In genomic region chr19:17226002-17226933, GRCh38 we compare ENCODE assay signal across 1 cellular context.
TF ChIP-seq lines count a peak whose summit lies in the region.

OCEL1 (plus strand) TSS chr19:17226226; CDS start chr19:17226248, 22 bp downstream.

TF ChIP-seq in K562, 482 proteins besides CTCF, POLR2A, EP300 and RAD21 (continued from another document and continues in another):
- TF ChIP-seq SRF (CRISPR knock-in tag; IDR thresholded peaks at IDR 0.05) (peak in 1 of 2 experiments; percentile 88; a peak in 1 of 4 replicates), ZNF830 (CRISPR knock-in tag; IDR thresholded peaks at IDR 0.05) (no peak), RREB1 (CRISPR knock-in tag; IDR thresholded peaks at IDR 0.05) (no peak), SETDB1 (IDR thresholded peaks at IDR 0.05; ENCODE audit: low read length) (no peak), E2F8 (IDR thresholded peaks at IDR 0.05; ENCODE audit: low read depth, partially characterized antibody) (no peak), NEUROD1 (IDR thresholded peaks at IDR 0.05; ENCODE audit: borderline replicate concordance, low read depth, low read length, partially characterized antibody) (no peak), XRCC4 (IDR thresholded peaks at IDR 0.05; ENCODE audit: extremely low read depth, insufficient read depth, insufficient read length) (no peak), THRAP3 (IDR thresholded peaks at IDR 0.05; ENCODE audit: borderline replicate concordance) (no peak), PHB2 (IDR thresholded peaks at IDR 0.05; ENCODE audit: low read depth) (no peak), DMBX1 (CRISPR knock-in tag; IDR thresholded peaks at IDR 0.05; ENCODE audit: borderline replicate concordance) (no peak), ZNF134 (CRISPR knock-in tag; conservative IDR thresholded peaks at IDR 0.05) (no peak), ATF1 (CRISPR knock-in tag; IDR thresholded peaks at IDR 0.05) (no peak), ATF1 (tag; IDR thresholded peaks at IDR 0.05) (peak; percentile 94), KLF10 (CRISPR knock-in tag; IDR thresholded peaks at IDR 0.05) (no peak), TCF7L2 (IDR thresholded peaks at IDR 0.05; ENCODE audit: low read depth, low read length) (no peak), SLC30A9 (CRISPR knock-in tag; IDR thresholded peaks at IDR 0.05) (no peak), ZBTB33 (CRISPR knock-in tag; IDR thresholded peaks at IDR 0.05) (peak; percentile 13; the same call in 1 of the 2 replicates), BHLHE40 (IDR thresholded peaks at IDR 0.05; ENCODE audit: low read length) (no peak; the same call in 1 of the 2 replicates), NCOR1 (IDR thresholded peaks at IDR 0.05) (peak; percentile 48; the same call in 1 of the 2 replicates), POU5F1 (IDR thresholded peaks at IDR 0.05; ENCODE audit: borderline replicate concordance, low read depth, low read length, partially characterized antibody) (no peak), U2AF1 (optimal IDR thresholded peaks at IDR 0.05; ENCODE audit: low read depth, low read length) (peak; percentile 29), SMARCA5 (IDR thresholded peaks at IDR 0.05) (no peak), GATAD2B (IDR thresholded peaks at IDR 0.05; ENCODE audit: borderline replicate concordance) (peak; percentile 93; the same call in 1 of the 2 replicates), TOE1 (IDR thresholded peaks at IDR 0.05; ENCODE audit: borderline replicate concordance) (peak; percentile 92), TOE1 (CRISPR knock-in tag; IDR thresholded peaks at IDR 0.05; ENCODE audit: borderline replicate concordance, low read depth) (no peak), ZNF707 (CRISPR knock-in tag; conservative IDR thresholded peaks at IDR 0.05) (no peak)
- TF ChIP-seq, protein P1, sequence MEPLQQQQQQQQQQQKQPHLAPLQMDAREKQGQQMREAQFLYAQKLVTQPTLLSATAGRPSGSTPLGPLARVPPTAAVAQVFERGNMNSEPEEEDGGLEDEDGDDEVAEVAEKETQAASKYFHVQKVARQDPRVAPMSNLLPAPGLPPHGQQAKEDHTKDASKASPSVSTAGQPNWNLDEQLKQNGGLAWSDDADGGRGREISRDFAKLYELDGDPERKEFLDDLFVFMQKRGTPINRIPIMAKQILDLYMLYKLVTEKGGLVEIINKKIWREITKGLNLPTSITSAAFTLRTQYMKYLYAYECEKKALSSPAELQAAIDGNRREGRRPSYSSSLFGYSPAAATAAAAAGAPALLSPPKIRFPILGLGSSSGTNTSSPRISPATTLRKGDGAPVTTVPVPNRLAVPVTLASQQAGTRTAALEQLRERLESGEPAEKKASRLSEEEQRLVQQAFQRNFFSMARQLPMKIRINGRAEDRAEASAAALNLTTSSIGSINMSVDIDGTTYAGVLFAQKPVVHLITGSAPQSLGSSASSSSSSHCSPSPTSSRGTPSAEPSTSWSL (CRISPR knock-in tag; IDR thresholded peaks at IDR 0.05; ENCODE audit: borderline replicate concordance), result no peak
- TF ChIP-seq, protein P2, sequence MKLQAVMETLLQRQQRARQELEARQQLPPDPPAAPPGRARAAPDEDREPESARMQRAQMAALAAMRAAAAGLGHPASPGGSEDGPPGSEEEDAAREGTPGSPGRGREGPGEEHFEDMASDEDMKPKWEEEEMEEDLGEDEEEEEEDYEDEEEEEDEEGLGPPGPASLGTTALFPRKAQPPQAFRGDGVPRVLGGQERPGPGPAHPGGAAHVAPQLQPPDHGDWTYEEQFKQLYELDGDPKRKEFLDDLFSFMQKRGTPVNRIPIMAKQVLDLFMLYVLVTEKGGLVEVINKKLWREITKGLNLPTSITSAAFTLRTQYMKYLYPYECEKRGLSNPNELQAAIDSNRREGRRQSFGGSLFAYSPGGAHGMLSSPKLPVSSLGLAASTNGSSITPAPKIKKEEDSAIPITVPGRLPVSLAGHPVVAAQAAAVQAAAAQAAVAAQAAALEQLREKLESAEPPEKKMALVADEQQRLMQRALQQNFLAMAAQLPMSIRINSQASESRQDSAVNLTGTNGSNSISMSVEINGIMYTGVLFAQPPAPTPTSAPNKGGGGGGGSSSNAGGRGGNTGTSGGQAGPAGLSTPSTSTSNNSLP (IDR thresholded peaks at IDR 0.05; ENCODE audit: borderline replicate concordance, low read depth, low read length), result no peak
- TF ChIP-seq, protein P3, sequence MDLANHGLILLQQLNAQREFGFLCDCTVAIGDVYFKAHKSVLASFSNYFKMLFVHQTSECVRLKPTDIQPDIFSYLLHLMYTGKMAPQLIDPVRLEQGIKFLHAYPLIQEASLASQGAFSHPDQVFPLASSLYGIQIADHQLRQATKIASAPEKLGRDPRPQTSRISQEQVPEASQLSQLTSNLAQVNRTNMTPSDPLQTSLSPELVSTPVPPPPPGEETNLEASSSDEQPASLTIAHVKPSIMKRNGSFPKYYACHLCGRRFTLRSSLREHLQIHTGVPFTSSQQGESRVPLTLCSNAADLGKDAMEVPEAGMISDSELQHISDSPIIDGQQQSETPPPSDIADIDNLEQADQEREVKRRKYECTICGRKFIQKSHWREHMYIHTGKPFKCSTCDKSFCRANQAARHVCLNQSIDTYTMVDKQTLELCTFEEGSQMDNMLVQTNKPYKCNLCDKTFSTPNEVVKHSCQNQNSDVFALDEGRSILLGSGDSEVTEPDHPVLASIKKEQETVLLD (IDR thresholded peaks at IDR 0.05), result peak; percentile 90
- TF ChIP-seq, protein P4, sequence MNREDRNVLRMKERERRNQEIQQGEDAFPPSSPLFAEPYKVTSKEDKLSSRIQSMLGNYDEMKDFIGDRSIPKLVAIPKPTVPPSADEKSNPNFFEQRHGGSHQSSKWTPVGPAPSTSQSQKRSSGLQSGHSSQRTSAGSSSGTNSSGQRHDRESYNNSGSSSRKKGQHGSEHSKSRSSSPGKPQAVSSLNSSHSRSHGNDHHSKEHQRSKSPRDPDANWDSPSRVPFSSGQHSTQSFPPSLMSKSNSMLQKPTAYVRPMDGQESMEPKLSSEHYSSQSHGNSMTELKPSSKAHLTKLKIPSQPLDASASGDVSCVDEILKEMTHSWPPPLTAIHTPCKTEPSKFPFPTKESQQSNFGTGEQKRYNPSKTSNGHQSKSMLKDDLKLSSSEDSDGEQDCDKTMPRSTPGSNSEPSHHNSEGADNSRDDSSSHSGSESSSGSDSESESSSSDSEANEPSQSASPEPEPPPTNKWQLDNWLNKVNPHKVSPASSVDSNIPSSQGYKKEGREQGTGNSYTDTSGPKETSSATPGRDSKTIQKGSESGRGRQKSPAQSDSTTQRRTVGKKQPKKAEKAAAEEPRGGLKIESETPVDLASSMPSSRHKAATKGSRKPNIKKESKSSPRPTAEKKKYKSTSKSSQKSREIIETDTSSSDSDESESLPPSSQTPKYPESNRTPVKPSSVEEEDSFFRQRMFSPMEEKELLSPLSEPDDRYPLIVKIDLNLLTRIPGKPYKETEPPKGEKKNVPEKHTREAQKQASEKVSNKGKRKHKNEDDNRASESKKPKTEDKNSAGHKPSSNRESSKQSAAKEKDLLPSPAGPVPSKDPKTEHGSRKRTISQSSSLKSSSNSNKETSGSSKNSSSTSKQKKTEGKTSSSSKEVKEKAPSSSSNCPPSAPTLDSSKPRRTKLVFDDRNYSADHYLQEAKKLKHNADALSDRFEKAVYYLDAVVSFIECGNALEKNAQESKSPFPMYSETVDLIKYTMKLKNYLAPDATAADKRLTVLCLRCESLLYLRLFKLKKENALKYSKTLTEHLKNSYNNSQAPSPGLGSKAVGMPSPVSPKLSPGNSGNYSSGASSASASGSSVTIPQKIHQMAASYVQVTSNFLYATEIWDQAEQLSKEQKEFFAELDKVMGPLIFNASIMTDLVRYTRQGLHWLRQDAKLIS (CRISPR knock-in tag; IDR thresholded peaks at IDR 0.05), result peak; percentile 86
- TF ChIP-seq, protein P5, sequence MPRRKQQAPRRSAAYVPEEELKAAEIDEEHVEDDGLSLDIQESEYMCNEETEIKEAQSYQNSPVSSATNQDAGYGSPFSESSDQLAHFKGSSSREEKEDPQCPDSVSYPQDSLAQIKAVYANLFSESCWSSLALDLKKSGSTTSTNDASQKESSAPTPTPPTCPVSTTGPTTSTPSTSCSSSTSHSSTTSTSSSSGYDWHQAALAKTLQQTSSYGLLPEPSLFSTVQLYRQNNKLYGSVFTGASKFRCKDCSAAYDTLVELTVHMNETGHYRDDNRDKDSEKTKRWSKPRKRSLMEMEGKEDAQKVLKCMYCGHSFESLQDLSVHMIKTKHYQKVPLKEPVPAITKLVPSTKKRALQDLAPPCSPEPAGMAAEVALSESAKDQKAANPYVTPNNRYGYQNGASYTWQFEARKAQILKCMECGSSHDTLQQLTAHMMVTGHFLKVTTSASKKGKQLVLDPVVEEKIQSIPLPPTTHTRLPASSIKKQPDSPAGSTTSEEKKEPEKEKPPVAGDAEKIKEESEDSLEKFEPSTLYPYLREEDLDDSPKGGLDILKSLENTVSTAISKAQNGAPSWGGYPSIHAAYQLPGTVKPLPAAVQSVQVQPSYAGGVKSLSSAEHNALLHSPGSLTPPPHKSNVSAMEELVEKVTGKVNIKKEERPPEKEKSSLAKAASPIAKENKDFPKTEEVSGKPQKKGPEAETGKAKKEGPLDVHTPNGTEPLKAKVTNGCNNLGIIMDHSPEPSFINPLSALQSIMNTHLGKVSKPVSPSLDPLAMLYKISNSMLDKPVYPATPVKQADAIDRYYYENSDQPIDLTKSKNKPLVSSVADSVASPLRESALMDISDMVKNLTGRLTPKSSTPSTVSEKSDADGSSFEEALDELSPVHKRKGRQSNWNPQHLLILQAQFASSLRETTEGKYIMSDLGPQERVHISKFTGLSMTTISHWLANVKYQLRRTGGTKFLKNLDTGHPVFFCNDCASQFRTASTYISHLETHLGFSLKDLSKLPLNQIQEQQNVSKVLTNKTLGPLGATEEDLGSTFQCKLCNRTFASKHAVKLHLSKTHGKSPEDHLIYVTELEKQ (CRISPR knock-in tag; IDR thresholded peaks at IDR 0.05), result no peak
